Comparison of ENCODE assay signal across 14 cellular contexts in genomic region chr12:103969391-103969790, GRCh38. TPM values are rescaled to one million over a fixed set of nuclear protein-coding genes. Genes with fewer than 3 reads are reported as not detected.
DNase-seq lines count a peak whose midpoint lies in the region; ATAC-seq and TF ChIP-seq lines count a peak whose summit lies in the region.
"Had no signal": no experiment of that assay in that cellular context is flagged by ENCODE, and none has a peak within 500 bp of the region (broad histone marks: within the 10 kb centered on the region; RNA-seq: fewer than 3 reads in every experiment).

No MANE protein-coding gene starts in this region.

- POLR2A ChIA-PET in IMR-90 (lab: Charles Lee; ENCODE audit: unreplicated experiment) = no interaction called here

- H4K91ac ChIP-seq in IMR-90 (ENCODE audit: insufficient read depth, low read depth, low read length) = peak overlapping the region; percentile 31; the same call in 1 of the 2 replicates

- in situ Hi-C loops in IMR-90 (cut with MboI; ENCODE audit: low sequenced_read_pairs) = no loop called here

- no peaks in the 10 kb centered on the region for H3K27me3 ChIP-seq in CD4-positive, CD25-positive, alpha-beta regulatory T cell (ENCODE audit: control insufficient read depth, insufficient read depth, low read length)
- no peaks in the 10 kb centered on the region for H3K27me3 ChIP-seq in IMR-90 (ENCODE audit: control insufficient read depth, insufficient read depth, low read length)
- H3K27me3 ChIP-seq in mesendoderm (ENCODE audit: insufficient read depth, low read length, poor library complexity) = no peaks in the 10 kb centered on the region
- H3K27me3 ChIP-seq in body of pancreas = no peaks in the 10 kb centered on the region
- H3K27me3 ChIP-seq: SJCRH30 had no signal

- H2BK120ac ChIP-seq in IMR-90 (ENCODE audit: low read depth, low read length) (peak overlapping the region; percentile 50), mesendoderm (ENCODE audit: low read depth, low read length) (no peak overlapping the region)

- H3K9me3 ChIP-seq in CD4-positive, CD25-positive, alpha-beta regulatory T cell (ENCODE audit: control insufficient read depth in 2 of 2, low read length in 2 of 2) = no peaks in the 10 kb centered on the region
- no peaks in the 10 kb centered on the region for H3K9me3 ChIP-seq in IMR-90 (ENCODE audit: control insufficient read depth, insufficient read depth, low read length)
- no peaks in the 10 kb centered on the region for H3K9me3 ChIP-seq in body of pancreas
- H3K9me3 ChIP-seq: SJCRH30 had no signal

- peaks cover 39 to 85% (median 63%) of the 10 kb centered on the region in 4 donors for H3K4me1 Mint-ChIP-seq in CD4-positive, CD25-positive, alpha-beta regulatory T cell

- peaks cover 7% of the 10 kb centered on the region for H3K36me3 ChIP-seq in CD4-positive, CD25-positive, alpha-beta regulatory T cell (ENCODE audit: control insufficient read depth, insufficient read depth, low read length)
- H3K36me3 ChIP-seq in IMR-90 (ENCODE audit: control insufficient read depth, insufficient read depth, low read length) (peaks cover 8% of the 10 kb centered on the region), mesendoderm (ENCODE audit: control insufficient read depth, insufficient read depth, low read length) (no peaks in the 10 kb centered on the region), body of pancreas (replicated peaks in 1 of 2; ENCODE audit: insufficient read depth in 1 of 2, low read depth in 2 of 2) (no peaks in the 10 kb centered on the region)

- peak overlapping the region; percentile 71; the same call in 1 of the 2 replicates for H3K4me2 ChIP-seq in IMR-90 (ENCODE audit: low read depth, low read length)
- no peak overlapping the region for H3K4me2 ChIP-seq in mesendoderm (ENCODE audit: low read length)

- H3K27ac Mint-ChIP-seq in CD4-positive, CD25-positive, alpha-beta regulatory T cell = peak overlapping the region in 2 of 3 donors; percentile 16 to 70

- DNase-seq in CD4-positive, CD25-positive, alpha-beta regulatory T cell = no peak
- DNase-seq in IMR-90 = peak; percentile 60
- DNase-seq in astrocyte of the hippocampus (ENCODE audit: low read depth, low spot score) = peak; percentile 59
- peak; percentile 68 for DNase-seq in mesendoderm
- DNase-seq in T1000 (lab: John Stamatoyannopoulos, UW) = no peak
- DNase-seq in body of pancreas = no peak
- DNase-seq: head of caudate nucleus; left cardiac atrium; naive B cell; retina; SJCRH30; stimulated activated CD4-positive, alpha-beta T cell treated with anti-CD3 and anti-CD28 coated beads, Interleukin-4, amount 100 ng/mL, for 1 hour had no signal

- peak overlapping the region; percentile 30; the same call in 1 of the 2 replicates for H3K18ac ChIP-seq in IMR-90 (ENCODE audit: low read depth, low read length)
- H3K18ac ChIP-seq in mesendoderm (ENCODE audit: low read length) = no peak overlapping the region

- no peak overlapping the region for H2AK9ac ChIP-seq in IMR-90 (replicated peaks; ENCODE audit: low read depth, low read length, poor library complexity)

- ATAC-seq in CD4-positive, CD25-positive, alpha-beta regulatory T cell (ENCODE audit: low read depth in 2 of 2) = no peak
- peak; percentile 6 for ATAC-seq in IMR-90 (ENCODE audit: low read depth)
- no peak for ATAC-seq in body of pancreas
- ATAC-seq in GM21390 (IDR thresholded peaks at IDR 0.05; ENCODE audit: unreplicated experiment) = no peak
- no peak for ATAC-seq in HG03097 (IDR thresholded peaks at IDR 0.05; ENCODE audit: low FRiP score, unreplicated experiment)
- ATAC-seq: left cardiac atrium had no signal

- no CpG with 5 or more reads among the region's 2 CpGs for WGBS in IMR-90 (ENCODE audit: extremely low coverage in 2 of 2, insufficient read length in 1 of 2), 2 experiments
- no CpG with 5 or more reads among the region's 2 CpGs for WGBS in mesendoderm (ENCODE audit: extremely low coverage, insufficient coverage, low lambda C conversion rate)
- WGBS in body of pancreas, 2 donors = 43 to 49% methylated on average over 2 of the region's 2 CpGs

- H3K14ac ChIP-seq in IMR-90 (replicated peaks; ENCODE audit: low read depth, low read length) = peak overlapping the region; percentile 70; the same call in 1 of the 2 replicates

- H3K27ac ChIP-seq in CD4-positive, CD25-positive, alpha-beta regulatory T cell (ENCODE audit: insufficient read depth, low read length, poor library complexity, severe bottlenecking) = no peak overlapping the region
- H3K27ac ChIP-seq in IMR-90 (ENCODE audit: insufficient read depth, low read length) (peak overlapping the region; percentile 52; the same call in 1 of the 2 replicates), mesendoderm (ENCODE audit: low read depth, low read length) (no peak overlapping the region), body of pancreas (no peak overlapping the region)
- H3K27ac ChIP-seq: SJCRH30 had no signal

- H2AK5ac ChIP-seq in IMR-90 (ENCODE audit: low read depth, low read length) (peak overlapping the region; percentile 67; the same call in 1 of the 2 replicates), mesendoderm (ENCODE audit: low read length) (no peak overlapping the region)

- TF ChIP-seq POLR2A in IMR-90 (IDR thresholded peaks at IDR 0.05; ENCODE audit: low read depth, low read length) (no peak), body of pancreas (IDR thresholded peaks at IDR 0.05) (no peak)

- H3K23ac ChIP-seq in IMR-90 (ENCODE audit: low read depth, low read length) (peak overlapping the region; percentile 52; the same call in 1 of the 2 replicates), mesendoderm (ENCODE audit: low read length) (no peak overlapping the region)

- BruUV-seq in IMR-90 (replicated peaks; lab: Mats Ljungman, UMichigan) = no TSS peak

- H3K79me1 ChIP-seq in IMR-90 (ENCODE audit: low read depth in 1 of 2, low read length in 2 of 2) (peaks cover 3 to 68% of the 10 kb centered on the region in 2 experiments; a peak in 3 of 4 replicates), mesendoderm (ENCODE audit: low read length) (peaks cover 4% of the 10 kb centered on the region)

- TF ChIP-seq CTCF in IMR-90 (conservative IDR thresholded peaks at IDR 0.05; ENCODE audit: low read depth, low read length) (no peak), body of pancreas (IDR thresholded peaks at IDR 0.05) (no peak)

- peak overlapping the region; percentile 89 for H2BK5ac ChIP-seq in IMR-90 (ENCODE audit: low read depth, low read length, poor library complexity, severe bottlenecking)
- no peak overlapping the region for H2BK5ac ChIP-seq in mesendoderm (ENCODE audit: low read length)

- peaks cover 48% of the 10 kb centered on the region for H3K4me1 ChIP-seq in CD4-positive, CD25-positive, alpha-beta regulatory T cell (ENCODE audit: control insufficient read depth, insufficient read depth, low read length, poor library complexity, severe bottlenecking)
- H3K4me1 ChIP-seq in IMR-90 (ENCODE audit: control insufficient read depth, insufficient read depth, low read length) (peaks cover 11% of the 10 kb centered on the region), mesendoderm (ENCODE audit: control insufficient read depth, low read depth, low read length) (no peaks in the 10 kb centered on the region), body of pancreas (peaks cover 48% of the 10 kb centered on the region)
- H3K4me1 ChIP-seq: SJCRH30 had no signal

- intact Hi-C loops in IMR-90 (cut with micrococcal nuclease) (loop anchor here (5.0 to 10.0 kb wide), 2 partner anchors 93 to 315 kb away; partner anchors contain the start of gene HCFC2), body of pancreas (cut with DNase I) (loop anchor here (10.0 kb wide), 1 partner anchor 135 kb away; no protein-coding TSS in a partner anchor)

- peaks cover 77% of the 10 kb centered on the region for H3K79me2 ChIP-seq in mesendoderm (ENCODE audit: control insufficient read depth, insufficient read depth, low read length)

- H2BK15ac ChIP-seq in IMR-90 (ENCODE audit: low read depth, low read length) (peak overlapping the region; percentile 33; the same call in 1 of the 3 replicates), mesendoderm (replicated peaks; ENCODE audit: low read depth) (no peak overlapping the region)

- H4K5ac ChIP-seq in IMR-90 (ENCODE audit: low read depth, low read length) (peak overlapping the region; percentile 30; the same call in 1 of the 2 replicates), mesendoderm (ENCODE audit: low read length) (no peak overlapping the region)

- no peak overlapping the region for H3K56ac ChIP-seq in IMR-90 (ENCODE audit: extremely low read depth, insufficient read depth, low read length)
- H3K56ac ChIP-seq in mesendoderm (ENCODE audit: low read length) = no peak overlapping the region

- H2AFZ ChIP-seq in IMR-90 (replicated peaks; ENCODE audit: low read length, poor library complexity) = no peak overlapping the region

- H3K4me3 ChIP-seq in CD4-positive, CD25-positive, alpha-beta regulatory T cell (ENCODE audit: low read depth, low read length) = peak overlapping the region; percentile 21
- no peak overlapping the region for H3K4me3 ChIP-seq in IMR-90 (ENCODE audit: insufficient read depth, low read depth, low read length)
- H3K4me3 ChIP-seq in mesendoderm (ENCODE audit: low read length) = no peak overlapping the region
- H3K4me3 ChIP-seq in body of pancreas = no peak overlapping the region
- H3K4me3 ChIP-seq: SJCRH30 had no signal

- 0 out of 2 replicates have a peak overlapping the region, but pooled peaks have one; percentile 49 for H3K9ac ChIP-seq in IMR-90 (ENCODE audit: low read depth, low read length)
- no peak overlapping the region for H3K9ac ChIP-seq in mesendoderm (ENCODE audit: low read length)

- peaks cover 43% of the 10 kb centered on the region for H4K20me1 ChIP-seq in IMR-90 (ENCODE audit: insufficient read depth, low read length)

- no peaks in the 10 kb centered on the region for H3K9me3 Mint-ChIP-seq in CD4-positive, CD25-positive, alpha-beta regulatory T cell
- H3K9me3 Mint-ChIP-seq: naive B cell had no signal

- TF ChIP-seq RAD21 in IMR-90 (IDR thresholded peaks at IDR 0.05; ENCODE audit: low read length) = no peak

- no peak overlapping the region for H2BK20ac ChIP-seq in IMR-90 (ENCODE audit: low read depth, low read length)

- peaks cover 8% of the 10 kb centered on the region for H3K9me1 ChIP-seq in IMR-90 (ENCODE audit: insufficient read depth, low read length)

- dilution Hi-C loops in IMR-90 (cut with HindIII; ENCODE audit: low sequenced_read_pairs, unreplicated experiment) = no loop called here

- peaks cover 17% of the 10 kb centered on the region for H3K36me3 Mint-ChIP-seq in CD4-positive, CD25-positive, alpha-beta regulatory T cell
- H3K36me3 Mint-ChIP-seq: naive B cell had no signal

- H3K27me3 Mint-ChIP-seq in CD4-positive, CD25-positive, alpha-beta regulatory T cell = no peaks in the 10 kb centered on the region
- H3K27me3 Mint-ChIP-seq: naive B cell had no signal

- peak overlapping the region in 3 of 4 donors; percentile 31 to 81 (median 71) for H3K4me3 Mint-ChIP-seq in CD4-positive, CD25-positive, alpha-beta regulatory T cell

- H3K4ac ChIP-seq in IMR-90 (ENCODE audit: low read depth, low read length) = peak overlapping the region; percentile 52; the same call in 1 of the 2 replicates
- no peak overlapping the region for H3K4ac ChIP-seq in mesendoderm (ENCODE audit: low read depth, low read length)

- H4K8ac ChIP-seq in IMR-90 (ENCODE audit: low read depth in 2 of 2, low read length in 2 of 2) (peak overlapping the region in 1 of 2 experiments; percentile 47; a peak in 2 of 4 replicates), mesendoderm (ENCODE audit: low read depth, low read length) (no peak overlapping the region)

- CTCF ChIA-PET in IMR-90 (lab: Yijun Ruan, JAX) = interaction anchor here (0.6 to 1.1 kb wide), 2 partner anchors 140 to 222 kb away, joined by 3 read pairs; no protein-coding TSS in a partner anchor

RNA-seq across cellular contexts. Expression of gene TDG, which starts 3.7 kb away (rescaled TPM):
- 26.7 TPM for total RNA-seq in CD4-positive, CD25-positive, alpha-beta regulatory T cell
- polyA plus RNA-seq in CD4-positive, CD25-positive, alpha-beta regulatory T cell = 10 to 100 TPM; 18.6 to 23.0 (median 21.3) TPM
- total RNA-seq in IMR-90 (2012; rRNA removed) (14.0 and 24.2 TPM in 2 replicates), body of pancreas (10 to 100 TPM; 13.2 to 17.5 TPM)
- polyA plus RNA-seq in IMR-90 (2012; rRNA removed) = 11.5 and 14.7 TPM in 2 replicates
- polyA plus RNA-seq in IMR-90 (2012; cell fraction: cytosol; rRNA removed) = 2.8 and 3.1 TPM in 2 replicates
- polyA plus RNA-seq in IMR-90 (2012; cell fraction: nucleus; rRNA removed; ENCODE audit: low replicate concordance) = 3.7 and 20.5 TPM in 2 replicates
- polyA plus RNA-seq in mesendoderm (2013, experiment 1 of 2) = 134 TPM
- 138 TPM for polyA plus RNA-seq in mesendoderm (2013, experiment 2 of 2)

RNA-seq across cellular contexts. Expression of gene HSP90B1, which starts 39.2 kb away (rescaled TPM):
- 254 TPM for total RNA-seq in CD4-positive, CD25-positive, alpha-beta regulatory T cell
- 100 to 1,000 TPM; 119 to 158 (median 141) TPM for polyA plus RNA-seq in CD4-positive, CD25-positive, alpha-beta regulatory T cell
- 398 and 587 TPM in 2 replicates for total RNA-seq in IMR-90 (2012; rRNA removed)
- polyA plus RNA-seq in IMR-90 (2012; rRNA removed) = 686 and 765 TPM in 2 replicates
- polyA plus RNA-seq in IMR-90 (2012; cell fraction: cytosol; rRNA removed) = 62.7 and 145 TPM in 2 replicates
- 32.5 and 474 TPM in 2 replicates for polyA plus RNA-seq in IMR-90 (2012; cell fraction: nucleus; rRNA removed; ENCODE audit: low replicate concordance)
- 620 TPM for polyA plus RNA-seq in mesendoderm (2013, experiment 1 of 2)
- polyA plus RNA-seq in mesendoderm (2013, experiment 2 of 2) = 616 TPM
- 100 to 1,000 TPM; 216 to 628 TPM for total RNA-seq in body of pancreas

Comparison
In these comparisons a context has a peak if more than half of its experiments do, and no peak if none do; other contexts are left out.
1. DNase-seq: peak in IMR-90 (single experiment), astrocyte of the hippocampus (single experiment) and mesendoderm (single experiment); none in CD4-positive, CD25-positive, alpha-beta regulatory T cell (0 of 3), T1000 (single experiment) and body of pancreas (0 of 4).